1 cellular context compared by ENCODE assay signal in the genomic region with DNA sequence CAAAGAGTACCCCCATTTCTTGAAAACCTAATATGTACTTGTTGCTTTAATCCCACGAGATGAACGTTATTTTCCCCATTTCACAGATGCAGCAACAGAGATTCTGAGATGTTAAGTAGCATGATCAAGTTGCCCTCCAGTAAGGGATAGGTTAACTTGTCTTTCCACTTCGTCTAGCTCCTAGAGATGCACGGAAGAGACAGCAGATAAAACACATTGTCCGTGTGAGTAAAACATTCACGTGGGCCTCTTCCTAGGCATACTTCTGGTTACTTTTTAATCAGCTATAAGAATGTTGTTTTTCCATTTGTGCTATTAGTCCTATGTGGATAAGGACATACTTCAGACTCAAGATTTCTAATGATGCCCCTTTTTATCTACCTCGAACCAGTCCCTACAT.
TF ChIP-seq lines count a peak whose summit lies in the region.

No MANE protein-coding gene starts in this region.

TF ChIP-seq in HepG2, 621 proteins besides CTCF, POLR2A, EP300 and RAD21:
- no peak for TF ChIP-seq ZFY (CRISPR knock-in tag; IDR thresholded peaks at IDR 0.05)
- TF ChIP-seq, protein P1, sequence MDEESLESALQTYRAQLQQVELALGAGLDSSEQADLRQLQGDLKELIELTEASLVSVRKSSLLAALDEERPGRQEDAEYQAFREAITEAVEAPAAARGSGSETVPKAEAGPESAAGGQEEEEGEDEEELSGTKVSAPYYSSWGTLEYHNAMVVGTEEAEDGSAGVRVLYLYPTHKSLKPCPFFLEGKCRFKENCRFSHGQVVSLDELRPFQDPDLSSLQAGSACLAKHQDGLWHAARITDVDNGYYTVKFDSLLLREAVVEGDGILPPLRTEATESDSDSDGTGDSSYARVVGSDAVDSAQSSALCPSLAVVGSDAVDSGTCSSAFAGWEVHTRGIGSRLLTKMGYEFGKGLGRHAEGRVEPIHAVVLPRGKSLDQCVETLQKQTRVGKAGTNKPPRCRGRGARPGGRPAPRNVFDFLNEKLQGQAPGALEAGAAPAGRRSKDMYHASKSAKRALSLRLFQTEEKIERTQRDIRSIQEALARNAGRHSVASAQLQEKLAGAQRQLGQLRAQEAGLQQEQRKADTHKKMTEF (CRISPR knock-in tag; IDR thresholded peaks at IDR 0.05): no peak
- TF ChIP-seq, protein P2, sequence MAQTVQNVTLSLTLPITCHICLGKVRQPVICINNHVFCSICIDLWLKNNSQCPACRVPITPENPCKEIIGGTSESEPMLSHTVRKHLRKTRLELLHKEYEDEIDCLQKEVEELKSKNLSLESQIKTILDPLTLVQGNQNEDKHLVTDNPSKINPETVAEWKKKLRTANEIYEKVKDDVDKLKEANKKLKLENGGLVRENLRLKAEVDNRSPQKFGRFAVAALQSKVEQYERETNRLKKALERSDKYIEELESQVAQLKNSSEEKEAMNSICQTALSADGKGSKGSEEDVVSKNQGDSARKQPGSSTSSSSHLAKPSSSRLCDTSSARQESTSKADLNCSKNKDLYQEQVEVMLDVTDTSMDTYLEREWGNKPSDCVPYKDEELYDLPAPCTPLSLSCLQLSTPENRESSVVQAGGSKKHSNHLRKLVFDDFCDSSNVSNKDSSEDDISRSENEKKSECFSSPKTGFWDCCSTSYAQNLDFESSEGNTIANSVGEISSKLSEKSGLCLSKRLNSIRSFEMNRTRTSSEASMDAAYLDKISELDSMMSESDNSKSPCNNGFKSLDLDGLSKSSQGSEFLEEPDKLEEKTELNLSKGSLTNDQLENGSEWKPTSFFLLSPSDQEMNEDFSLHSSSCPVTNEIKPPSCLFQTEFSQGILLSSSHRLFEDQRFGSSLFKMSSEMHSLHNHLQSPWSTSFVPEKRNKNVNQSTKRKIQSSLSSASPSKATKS (CRISPR knock-in tag; IDR thresholded peaks at IDR 0.05): no peak
- no peak for TF ChIP-seq KDM5B (CRISPR knock-in tag; IDR thresholded peaks at IDR 0.05; ENCODE audit: borderline replicate concordance)
- no peak for TF ChIP-seq KAT7 (CRISPR knock-in tag; IDR thresholded peaks at IDR 0.05; ENCODE audit: borderline replicate concordance)
- no peak for TF ChIP-seq TMF1 (CRISPR knock-in tag; IDR thresholded peaks at IDR 0.05; ENCODE audit: low read depth)
- TF ChIP-seq, protein P3, sequence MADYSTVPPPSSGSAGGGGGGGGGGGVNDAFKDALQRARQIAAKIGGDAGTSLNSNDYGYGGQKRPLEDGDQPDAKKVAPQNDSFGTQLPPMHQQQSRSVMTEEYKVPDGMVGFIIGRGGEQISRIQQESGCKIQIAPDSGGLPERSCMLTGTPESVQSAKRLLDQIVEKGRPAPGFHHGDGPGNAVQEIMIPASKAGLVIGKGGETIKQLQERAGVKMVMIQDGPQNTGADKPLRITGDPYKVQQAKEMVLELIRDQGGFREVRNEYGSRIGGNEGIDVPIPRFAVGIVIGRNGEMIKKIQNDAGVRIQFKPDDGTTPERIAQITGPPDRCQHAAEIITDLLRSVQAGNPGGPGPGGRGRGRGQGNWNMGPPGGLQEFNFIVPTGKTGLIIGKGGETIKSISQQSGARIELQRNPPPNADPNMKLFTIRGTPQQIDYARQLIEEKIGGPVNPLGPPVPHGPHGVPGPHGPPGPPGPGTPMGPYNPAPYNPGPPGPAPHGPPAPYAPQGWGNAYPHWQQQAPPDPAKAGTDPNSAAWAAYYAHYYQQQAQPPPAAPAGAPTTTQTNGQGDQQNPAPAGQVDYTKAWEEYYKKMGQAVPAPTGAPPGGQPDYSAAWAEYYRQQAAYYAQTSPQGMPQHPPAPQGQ (CRISPR knock-in tag; IDR thresholded peaks at IDR 0.05; ENCODE audit: borderline replicate concordance): no peak
- TF ChIP-seq, protein P4, sequence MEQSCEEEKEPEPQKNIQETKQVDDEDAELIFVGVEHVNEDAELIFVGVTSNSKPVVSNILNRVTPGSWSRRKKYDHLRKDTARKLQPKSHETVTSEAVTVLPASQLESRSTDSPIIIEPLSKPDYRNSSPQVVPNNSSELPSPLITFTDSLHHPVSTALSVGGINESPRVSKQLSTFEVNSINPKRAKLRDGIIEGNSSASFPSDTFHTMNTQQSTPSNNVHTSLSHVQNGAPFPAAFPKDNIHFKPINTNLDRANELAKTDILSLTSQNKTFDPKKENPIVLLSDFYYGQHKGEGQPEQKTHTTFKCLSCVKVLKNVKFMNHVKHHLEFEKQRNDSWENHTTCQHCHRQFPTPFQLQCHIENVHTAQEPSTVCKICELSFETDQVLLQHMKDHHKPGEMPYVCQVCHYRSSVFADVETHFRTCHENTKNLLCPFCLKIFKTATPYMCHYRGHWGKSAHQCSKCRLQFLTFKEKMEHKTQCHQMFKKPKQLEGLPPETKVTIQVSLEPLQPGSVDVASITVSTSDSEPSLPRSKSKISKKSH (CRISPR knock-in tag; IDR thresholded peaks at IDR 0.05; ENCODE audit: borderline replicate concordance): no peak
- no peak for TF ChIP-seq ZNF432 (CRISPR knock-in tag; IDR thresholded peaks at IDR 0.05; ENCODE audit: borderline replicate concordance)
- TF ChIP-seq, protein P5, sequence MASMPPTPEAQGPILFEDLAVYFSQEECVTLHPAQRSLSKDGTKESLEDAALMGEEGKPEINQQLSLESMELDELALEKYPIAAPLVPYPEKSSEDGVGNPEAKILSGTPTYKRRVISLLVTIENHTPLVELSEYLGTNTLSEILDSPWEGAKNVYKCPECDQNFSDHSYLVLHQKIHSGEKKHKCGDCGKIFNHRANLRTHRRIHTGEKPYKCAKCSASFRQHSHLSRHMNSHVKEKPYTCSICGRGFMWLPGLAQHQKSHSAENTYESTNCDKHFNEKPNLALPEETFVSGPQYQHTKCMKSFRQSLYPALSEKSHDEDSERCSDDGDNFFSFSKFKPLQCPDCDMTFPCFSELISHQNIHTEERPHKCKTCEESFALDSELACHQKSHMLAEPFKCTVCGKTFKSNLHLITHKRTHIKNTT (CRISPR knock-in tag; IDR thresholded peaks at IDR 0.05): no peak
- TF ChIP-seq, protein P6, sequence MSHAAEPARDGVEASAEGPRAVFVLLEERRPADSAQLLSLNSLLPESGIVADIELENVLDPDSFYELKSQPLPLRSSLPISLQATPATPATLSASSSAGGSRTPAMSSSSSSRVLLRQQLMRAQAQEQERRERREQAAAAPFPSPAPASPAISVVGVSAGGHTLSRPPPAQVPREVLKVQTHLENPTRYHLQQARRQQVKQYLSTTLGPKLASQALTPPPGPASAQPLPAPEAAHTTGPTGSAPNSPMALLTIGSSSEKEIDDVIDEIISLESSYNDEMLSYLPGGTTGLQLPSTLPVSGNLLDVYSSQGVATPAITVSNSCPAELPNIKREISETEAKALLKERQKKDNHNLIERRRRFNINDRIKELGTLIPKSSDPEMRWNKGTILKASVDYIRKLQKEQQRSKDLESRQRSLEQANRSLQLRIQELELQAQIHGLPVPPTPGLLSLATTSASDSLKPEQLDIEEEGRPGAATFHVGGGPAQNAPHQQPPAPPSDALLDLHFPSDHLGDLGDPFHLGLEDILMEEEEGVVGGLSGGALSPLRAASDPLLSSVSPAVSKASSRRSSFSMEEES (CRISPR knock-in tag; IDR thresholded peaks at IDR 0.05): no peak
- TF ChIP-seq ZNF776 (CRISPR knock-in tag; IDR thresholded peaks at IDR 0.05): no peak
- no peak for TF ChIP-seq JUN (CRISPR knock-in tag; IDR thresholded peaks at IDR 0.05)
- no peak for TF ChIP-seq PAX8 (CRISPR knock-in tag; IDR thresholded peaks at IDR 0.05; ENCODE audit: borderline replicate concordance)
- no peak for TF ChIP-seq ZNF335 (CRISPR knock-in tag; IDR thresholded peaks at IDR 0.05)
- no peak for TF ChIP-seq PITX1 (CRISPR knock-in tag; IDR thresholded peaks at IDR 0.05)
- no peak for TF ChIP-seq MAZ (IDR thresholded peaks at IDR 0.05; ENCODE audit: borderline replicate concordance, low read depth, low read length)
- TF ChIP-seq MAZ (CRISPR knock-in tag; IDR thresholded peaks at IDR 0.05; ENCODE audit: low read depth): no peak
- TF ChIP-seq, protein P7, sequence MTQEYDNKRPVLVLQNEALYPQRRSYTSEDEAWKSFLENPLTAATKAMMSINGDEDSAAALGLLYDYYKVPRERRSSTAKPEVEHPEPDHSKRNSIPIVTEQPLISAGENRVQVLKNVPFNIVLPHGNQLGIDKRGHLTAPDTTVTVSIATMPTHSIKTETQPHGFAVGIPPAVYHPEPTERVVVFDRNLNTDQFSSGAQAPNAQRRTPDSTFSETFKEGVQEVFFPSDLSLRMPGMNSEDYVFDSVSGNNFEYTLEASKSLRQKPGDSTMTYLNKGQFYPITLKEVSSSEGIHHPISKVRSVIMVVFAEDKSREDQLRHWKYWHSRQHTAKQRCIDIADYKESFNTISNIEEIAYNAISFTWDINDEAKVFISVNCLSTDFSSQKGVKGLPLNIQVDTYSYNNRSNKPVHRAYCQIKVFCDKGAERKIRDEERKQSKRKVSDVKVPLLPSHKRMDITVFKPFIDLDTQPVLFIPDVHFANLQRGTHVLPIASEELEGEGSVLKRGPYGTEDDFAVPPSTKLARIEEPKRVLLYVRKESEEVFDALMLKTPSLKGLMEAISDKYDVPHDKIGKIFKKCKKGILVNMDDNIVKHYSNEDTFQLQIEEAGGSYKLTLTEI (CRISPR knock-in tag; conservative IDR thresholded peaks at IDR 0.05): no peak
- TF ChIP-seq ZNF782 (CRISPR knock-in tag; IDR thresholded peaks at IDR 0.05; ENCODE audit: borderline replicate concordance): no peak
- TF ChIP-seq, protein P8, sequence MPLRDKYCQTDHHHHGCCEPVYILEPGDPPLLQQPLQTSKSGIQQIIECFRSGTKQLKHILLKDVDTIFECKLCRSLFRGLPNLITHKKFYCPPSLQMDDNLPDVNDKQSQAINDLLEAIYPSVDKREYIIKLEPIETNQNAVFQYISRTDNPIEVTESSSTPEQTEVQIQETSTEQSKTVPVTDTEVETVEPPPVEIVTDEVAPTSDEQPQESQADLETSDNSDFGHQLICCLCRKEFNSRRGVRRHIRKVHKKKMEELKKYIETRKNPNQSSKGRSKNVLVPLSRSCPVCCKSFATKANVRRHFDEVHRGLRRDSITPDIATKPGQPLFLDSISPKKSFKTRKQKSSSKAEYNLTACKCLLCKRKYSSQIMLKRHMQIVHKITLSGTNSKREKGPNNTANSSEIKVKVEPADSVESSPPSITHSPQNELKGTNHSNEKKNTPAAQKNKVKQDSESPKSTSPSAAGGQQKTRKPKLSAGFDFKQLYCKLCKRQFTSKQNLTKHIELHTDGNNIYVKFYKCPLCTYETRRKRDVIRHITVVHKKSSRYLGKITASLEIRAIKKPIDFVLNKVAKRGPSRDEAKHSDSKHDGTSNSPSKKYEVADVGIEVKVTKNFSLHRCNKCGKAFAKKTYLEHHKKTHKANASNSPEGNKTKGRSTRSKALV (CRISPR knock-in tag; IDR thresholded peaks at IDR 0.05): no peak
